Comparison of ENCODE assay signal across 1 cellular context in the genomic region with DNA sequence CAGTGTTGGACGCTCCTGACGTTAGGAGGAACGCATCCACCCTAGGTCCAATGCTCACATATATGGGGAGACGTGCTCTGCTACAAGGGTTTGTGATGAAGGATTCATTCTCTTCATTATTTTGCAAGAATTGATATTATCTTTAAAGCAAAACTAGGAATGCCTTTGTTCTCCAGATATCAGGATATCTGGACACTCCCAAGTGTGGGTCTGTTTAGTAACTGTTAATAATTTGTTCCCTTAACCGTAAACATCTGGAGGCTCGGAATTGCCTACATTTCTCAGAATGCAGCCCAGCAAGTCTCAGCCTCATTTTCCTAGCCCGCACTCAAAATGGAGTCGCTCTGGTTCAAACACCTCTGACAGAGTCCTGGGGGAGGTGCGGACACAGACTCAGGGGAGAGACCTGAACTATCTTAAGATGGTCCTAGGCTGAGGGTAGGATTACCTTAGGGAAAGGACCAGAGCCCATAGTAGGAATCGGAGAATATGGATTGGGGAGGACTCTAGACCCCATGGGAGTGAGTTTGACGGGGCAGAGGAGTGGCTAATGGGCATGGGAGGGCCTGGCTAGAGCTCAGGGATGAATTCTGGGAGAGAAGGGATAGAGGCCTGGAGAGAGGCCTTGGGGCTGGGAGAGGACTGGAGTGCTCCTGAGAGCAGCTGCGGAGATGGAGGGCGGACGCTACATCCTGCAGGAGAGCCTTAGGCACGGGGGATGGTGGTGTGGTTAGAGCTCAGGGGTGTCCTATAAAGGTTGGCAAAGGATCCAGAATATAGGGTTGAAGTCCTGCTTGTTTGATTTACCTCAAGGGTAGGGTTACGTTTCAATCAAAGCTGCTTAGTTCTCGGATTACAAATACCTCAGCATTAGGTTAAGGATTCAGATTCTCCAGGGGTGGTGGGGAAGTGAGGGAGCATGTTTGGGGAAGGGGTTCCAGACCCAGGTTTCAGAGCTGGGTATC.
TF ChIP-seq lines count a peak whose summit lies in the region.

No MANE protein-coding gene starts in this region.

TF ChIP-seq in WTC11, 78 proteins besides CTCF, POLR2A, EP300 and RAD21:
- TF ChIP-seq MAX (CRISPR knock-in tag; IDR thresholded peaks at IDR 0.05) (0 out of 2 replicates have a peak, but pooled peaks have one; percentile 13), FOXJ3 (CRISPR knock-in tag; IDR thresholded peaks at IDR 0.05; ENCODE audit: borderline replicate concordance) (no peak), ZNF263 (CRISPR knock-in tag; IDR thresholded peaks at IDR 0.05; ENCODE audit: low read depth) (0 out of 2 replicates have a peak, but pooled peaks have one; percentile 17), ZSCAN18 (CRISPR knock-in tag; IDR thresholded peaks at IDR 0.05) (0 out of 2 replicates have a peak, but pooled peaks have one; percentile 68), NFE2L1 (CRISPR knock-in tag; IDR thresholded peaks at IDR 0.05) (no peak), ZBTB21 (CRISPR knock-in tag; IDR thresholded peaks at IDR 0.05; ENCODE audit: borderline replicate concordance) (no peak)
- TF ChIP-seq, protein P1, sequence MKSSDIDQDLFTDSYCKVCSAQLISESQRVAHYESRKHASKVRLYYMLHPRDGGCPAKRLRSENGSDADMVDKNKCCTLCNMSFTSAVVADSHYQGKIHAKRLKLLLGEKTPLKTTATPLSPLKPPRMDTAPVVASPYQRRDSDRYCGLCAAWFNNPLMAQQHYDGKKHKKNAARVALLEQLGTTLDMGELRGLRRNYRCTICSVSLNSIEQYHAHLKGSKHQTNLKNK (CRISPR knock-in tag; IDR thresholded peaks at IDR 0.05): no peak
